Comparison of ENCODE assay signal across 9 cellular contexts in the genomic region with DNA sequence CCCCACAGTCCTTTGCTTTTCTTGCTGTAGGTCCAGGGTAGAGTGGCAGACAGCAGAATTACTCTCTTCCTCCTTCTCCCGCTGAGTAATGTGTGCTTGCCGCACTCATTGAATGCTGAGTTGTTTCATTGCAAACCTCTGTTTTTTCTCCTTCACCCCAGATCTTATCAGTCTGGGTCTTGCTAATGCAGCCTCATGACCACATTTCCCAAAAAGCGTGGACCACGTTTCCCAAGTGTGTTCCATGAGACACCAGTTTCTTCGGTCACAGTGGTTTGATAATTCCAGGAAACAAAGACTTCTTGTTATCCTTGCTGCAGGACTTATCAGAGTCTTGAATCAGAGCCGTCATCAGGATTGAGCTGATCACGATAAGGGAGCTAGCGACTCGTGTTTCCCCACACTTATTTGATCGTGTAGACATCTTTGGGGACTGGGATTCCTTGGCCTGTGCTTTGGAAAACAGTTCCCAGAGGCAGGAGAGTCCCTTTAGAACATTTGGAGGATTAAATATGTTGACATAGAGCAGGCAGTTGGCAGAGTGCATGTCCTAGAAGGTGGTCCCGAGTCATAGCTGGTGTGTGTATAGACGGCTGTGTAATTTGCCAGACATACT. TPM values are rescaled to one million over a fixed set of nuclear protein-coding genes. Genes with fewer than 3 reads are reported as not detected.
DNase-seq lines count a peak whose midpoint lies in the region; ATAC-seq and TF ChIP-seq lines count a peak whose summit lies in the region.
"Had no signal": no experiment of that assay in that cellular context is flagged by ENCODE, and none has a peak within 500 bp of the region (broad histone marks: within the 10 kb centered on the region; RNA-seq: fewer than 3 reads in every experiment).

No MANE protein-coding gene starts in this region.

- H3K27ac Mint-ChIP-seq in CD4-positive, alpha-beta T cell, result peak overlapping the region; percentile 90

- 45% methylated on average over 12 of the region's 12 CpGs for WGBS in right cardiac atrium

- no peak overlapping the region for H3K4me3 ChIP-seq in right cardiac atrium (ENCODE audit: low read length)

- CTCF ChIA-PET in CD4-positive, alpha-beta T cell (lab: Charles Lee), result no interaction called here

- in situ Hi-C loops in SK-MEL-5 (cut with HindIII; ENCODE audit: low pct_unique_long_range_greater_than_20kb, low sequenced_read_pairs), result no loop called here

- H3K27ac ChIP-seq in CD4-positive, alpha-beta T cell (ENCODE audit: low read depth, low read length), result no peak overlapping the region
- peak overlapping the region; percentile 44 for H3K27ac ChIP-seq in right cardiac atrium (ENCODE audit: low read length)

- no peaks in the 10 kb centered on the region for H3K9me3 ChIP-seq in CD4-positive, alpha-beta T cell (ENCODE audit: control insufficient read depth, low read length)
- no peaks in the 10 kb centered on the region for H3K9me3 ChIP-seq in right cardiac atrium (ENCODE audit: control insufficient read depth, low read length)

- intact Hi-C loops in CD4-positive, alpha-beta T cell (cut with DNase I, micrococcal nuclease), result no loop called here
- intact Hi-C loops in right cardiac atrium (cut with DNase I), result no loop called here

- no peaks in the 10 kb centered on the region for H3K27me3 ChIP-seq in CD4-positive, alpha-beta T cell (ENCODE audit: control insufficient read depth, insufficient read depth, low read length)
- H3K27me3 ChIP-seq in right cardiac atrium (ENCODE audit: control insufficient read depth, insufficient read depth), result no peaks in the 10 kb centered on the region

- POLR2A ChIA-PET in CD4-positive, alpha-beta T cell (lab: Charles Lee), result interaction anchor here (2.3 kb wide), 1 partner anchor 16 kb away, joined by 6 read pairs; no protein-coding TSS in a partner anchor

- DNase-seq in CD4-positive, alpha-beta T cell, result no peak
- DNase-seq in SK-MEL-5 (ENCODE audit: low read depth, low spot score), result peak; percentile 85
- DNase-seq in right cardiac atrium, result no peak
- DNase-seq in KG1 (lab: John Stamatoyannopoulos, UW), result no peak
- DNase-seq: COR-L47; Karpas-422; stimulated activated naive CD8-positive, alpha-beta T cell treated with anti-CD3 and anti-CD28 coated beads, Interleukin-15, amount 100 ng/mL, for 72 hours had no signal

- H3K9me3 Mint-ChIP-seq in CD4-positive, alpha-beta T cell, result no peaks in the 10 kb centered on the region
- H3K9me3 Mint-ChIP-seq: stimulated activated naive CD8-positive, alpha-beta T cell treated with anti-CD3 and anti-CD28 coated beads, Interleukin-15, amount 100 ng/mL, for 72 hours had no signal

- H3K4me1 ChIP-seq in right cardiac atrium (ENCODE audit: control insufficient read depth, insufficient read depth, low read length), result peaks cover 19% of the 10 kb centered on the region

- H3K27me3 Mint-ChIP-seq in CD4-positive, alpha-beta T cell, result no peaks in the 10 kb centered on the region
- H3K27me3 Mint-ChIP-seq: stimulated activated naive CD8-positive, alpha-beta T cell treated with anti-CD3 and anti-CD28 coated beads, Interleukin-15, amount 100 ng/mL, for 72 hours had no signal

- TF ChIP-seq CTCF in CD4-positive, alpha-beta T cell (IDR thresholded peaks at IDR 0.05), result no peak

- H3K4me1 Mint-ChIP-seq in CD4-positive, alpha-beta T cell (ENCODE audit: low read depth), result peaks cover 65% of the 10 kb centered on the region

- H3K4me3 Mint-ChIP-seq in CD4-positive, alpha-beta T cell, result peak overlapping the region; percentile 45
- H3K4me3 Mint-ChIP-seq: stimulated activated naive CD8-positive, alpha-beta T cell treated with anti-CD3 and anti-CD28 coated beads, Interleukin-15, amount 100 ng/mL, for 72 hours had no signal

- no peak for ATAC-seq in CD4-positive, alpha-beta T cell (ENCODE audit: poor library complexity)
- no peak for ATAC-seq in right cardiac atrium
- no peak for ATAC-seq in HG03520 (IDR thresholded peaks at IDR 0.05; ENCODE audit: unreplicated experiment)
- no peak for ATAC-seq in HG02623 (IDR thresholded peaks at IDR 0.05; ENCODE audit: unreplicated experiment)
- ATAC-seq: stimulated activated naive CD8-positive, alpha-beta T cell treated with anti-CD3 and anti-CD28 coated beads, Interleukin-15, amount 100 ng/mL, for 72 hours had no signal

- H3K36me3 Mint-ChIP-seq in CD4-positive, alpha-beta T cell (ENCODE audit: low read depth), result peaks cover 80% of the 10 kb centered on the region

RNA-seq across cellular contexts. Expression of gene LRRC8A, which starts 4.4 kb away (rescaled TPM):
- 10 to 100 TPM; 35.0 to 35.8 TPM for total RNA-seq in CD4-positive, alpha-beta T cell
- 36.0 and 38.3 TPM in 2 replicates for total RNA-seq in SK-MEL-5 (2014; rRNA removed; shearing (Covaris generic))
- 66.0 and 81.6 TPM in 2 replicates for polyA plus RNA-seq in SK-MEL-5 (2015; cell fraction: cytosol; rRNA removed)
- polyA plus RNA-seq in SK-MEL-5 (2015; cell fraction: nucleus; rRNA removed), result 13.4 and 16.5 TPM in 2 replicates
- total RNA-seq in right cardiac atrium, result 10 to 100 TPM; 22.5 to 49.8 (median 26.3) TPM
- polyA plus RNA-seq in right cardiac atrium, result 28.3 TPM

RNA-seq across cellular contexts. Expression of gene KYAT1, which starts 4.6 kb away (rescaled TPM):
- 1 to 10 TPM; 2.8 to 4.7 TPM for total RNA-seq in CD4-positive, alpha-beta T cell
- total RNA-seq in SK-MEL-5 (2014; rRNA removed; shearing (Covaris generic)), result 7.4 and 7.5 TPM in 2 replicates
- polyA plus RNA-seq in SK-MEL-5 (2015; cell fraction: cytosol; rRNA removed), result 6.1 and 7.8 TPM in 2 replicates
- polyA plus RNA-seq in SK-MEL-5 (2015; cell fraction: nucleus; rRNA removed), result 23.8 and 28.1 TPM in 2 replicates
- total RNA-seq in right cardiac atrium, result 10 to 100 TPM; 10.1 to 18.0 (median 14.0) TPM
- 14.7 TPM for polyA plus RNA-seq in right cardiac atrium

RNA-seq across cellular contexts. Expression of gene PHYHD1, which starts 34.5 kb away (rescaled TPM):
- total RNA-seq in CD4-positive, alpha-beta T cell, result 1 to 10 TPM; 1.6 to 2.6 TPM
- total RNA-seq in SK-MEL-5 (2014; rRNA removed; shearing (Covaris generic)), result 4.5 and 5.2 TPM in 2 replicates
- polyA plus RNA-seq in SK-MEL-5 (2015; cell fraction: cytosol; rRNA removed), result 3.0 and 14.1 TPM in 2 replicates
- 5.5 and 22.0 TPM in 2 replicates for polyA plus RNA-seq in SK-MEL-5 (2015; cell fraction: nucleus; rRNA removed)
- total RNA-seq in right cardiac atrium, result 10 to 100 TPM; 30.4 to 64.4 (median 38.0) TPM
- polyA plus RNA-seq in right cardiac atrium, result 57.8 TPM

RNA-seq across cellular contexts. Expression of gene SPOUT1, which starts 56.7 kb away (rescaled TPM):
- 10 to 100 TPM; 22.2 to 27.6 TPM for total RNA-seq in CD4-positive, alpha-beta T cell
- 39.6 and 40.3 TPM in 2 replicates for total RNA-seq in SK-MEL-5 (2014; rRNA removed; shearing (Covaris generic))
- polyA plus RNA-seq in SK-MEL-5 (2015; cell fraction: cytosol; rRNA removed), result 58.7 and 76.3 TPM in 2 replicates
- polyA plus RNA-seq in SK-MEL-5 (2015; cell fraction: nucleus; rRNA removed), result 140 and 278 TPM in 2 replicates
- 10 to 100 TPM; 13.4 to 22.1 (median 17.2) TPM for total RNA-seq in right cardiac atrium
- polyA plus RNA-seq in right cardiac atrium, result 11.9 TPM
